ENCODE assay signal across 8 cellular contexts in genomic region chr12:101670007-101670671, GRCh38. TPM values are rescaled to one million over a fixed set of nuclear protein-coding genes. Genes with fewer than 3 reads are reported as not detected.
DNase-seq lines count a peak whose midpoint lies in the region; ATAC-seq and TF ChIP-seq lines count a peak whose summit lies in the region.

No MANE protein-coding gene starts in this region.

- no peak overlapping the region for H4K91ac ChIP-seq in IMR-90 (ENCODE audit: insufficient read depth, low read depth, low read length)

- no peak overlapping the region for H2BK5ac ChIP-seq in IMR-90 (ENCODE audit: low read depth, low read length, poor library complexity, severe bottlenecking)

- H3K36me3 ChIP-seq in IMR-90 (ENCODE audit: control insufficient read depth, insufficient read depth, low read length) (no peaks in the 10 kb centered on the region), neutrophil (no peaks in the 10 kb centered on the region)

- H3K4ac ChIP-seq in IMR-90 (ENCODE audit: low read depth, low read length) = no peak overlapping the region

- H3K18ac ChIP-seq in IMR-90 (ENCODE audit: low read depth, low read length) = no peak overlapping the region

- CTCF ChIA-PET in IMR-90 (lab: Yijun Ruan, JAX) = no interaction called here

- H3K9me1 ChIP-seq in IMR-90 (ENCODE audit: insufficient read depth, low read length) = no peaks in the 10 kb centered on the region

- POLR2A ChIA-PET in IMR-90 (lab: Charles Lee; ENCODE audit: unreplicated experiment) = no interaction called here

- TF ChIP-seq RAD21 in IMR-90 (IDR thresholded peaks at IDR 0.05; ENCODE audit: low read length) = peak; percentile 39; the same call in 1 of the 2 replicates

- DNase-seq in EH (ENCODE audit: low read depth) (peak; percentile 49), IMR-90 (peak; percentile 58), fibroblast of gingiva (ENCODE audit: low read depth) (peak; percentile 69), omental fat pad (ENCODE audit: low spot score) (no peak), occipital lobe (lab: John Stamatoyannopoulos, UW) (no peak), NCI-H510A treated with DMSO at 0.1 percent for 48 hours (lab: John Stamatoyannopoulos, UW) (no peak)

- H3K27me3 ChIP-seq in IMR-90 (ENCODE audit: control insufficient read depth, insufficient read depth, low read length) (peaks cover 6% of the 10 kb centered on the region), neutrophil (peaks cover 6% of the 10 kb centered on the region)

- H3K27ac ChIP-seq in IMR-90 (ENCODE audit: insufficient read depth, low read length) (no peak overlapping the region), neutrophil (peak overlapping the region; percentile 91)

- no peak for TF ChIP-seq POLR2A in IMR-90 (IDR thresholded peaks at IDR 0.05; ENCODE audit: low read depth, low read length)

- no peak overlapping the region for H2BK15ac ChIP-seq in IMR-90 (ENCODE audit: low read depth, low read length)

- no peak overlapping the region for H3K56ac ChIP-seq in IMR-90 (ENCODE audit: extremely low read depth, insufficient read depth, low read length)

- no peak overlapping the region for H4K8ac ChIP-seq in IMR-90 (ENCODE audit: low read depth in 2 of 2, low read length in 2 of 2)

- no peak overlapping the region for H2AK5ac ChIP-seq in IMR-90 (ENCODE audit: low read depth, low read length)

- H4K20me1 ChIP-seq in IMR-90 (ENCODE audit: insufficient read depth, low read length) = no peaks in the 10 kb centered on the region

- no peak overlapping the region for H2BK20ac ChIP-seq in IMR-90 (ENCODE audit: low read depth, low read length)

- no TSS peak for BruUV-seq in IMR-90 (replicated peaks; lab: Mats Ljungman, UMichigan)

- H3K14ac ChIP-seq in IMR-90 (replicated peaks; ENCODE audit: low read depth, low read length) = no peak overlapping the region

- no peak overlapping the region for H3K23ac ChIP-seq in IMR-90 (ENCODE audit: low read depth, low read length)

- TF ChIP-seq CTCF in IMR-90 (conservative IDR thresholded peaks at IDR 0.05; ENCODE audit: low read depth, low read length) = peak; percentile 61
- peak; percentile 48; the same call in 1 of the 2 replicates for TF ChIP-seq CTCF in WI38 (IDR thresholded peaks at IDR 0.05; ENCODE audit: low read depth, low read length)
- peak; percentile 65 for TF ChIP-seq CTCF in neutrophil (IDR thresholded peaks at IDR 0.05)
- no peak for TF ChIP-seq CTCF in omental fat pad (IDR thresholded peaks at IDR 0.05)

- H2AK9ac ChIP-seq in IMR-90 (replicated peaks; ENCODE audit: low read depth, low read length, poor library complexity) = no peak overlapping the region

- ATAC-seq in IMR-90 (ENCODE audit: low read depth) = peak; percentile 64; the same call in 1 of the 2 replicates
- ATAC-seq in omental fat pad (ENCODE audit: low FRiP score) = no peak

- H3K4me2 ChIP-seq in IMR-90 (ENCODE audit: low read depth, low read length) = no peak overlapping the region

- H3K4me1 ChIP-seq in IMR-90 (ENCODE audit: control insufficient read depth, insufficient read depth, low read length) = no peaks in the 10 kb centered on the region
- H3K4me1 ChIP-seq in neutrophil (ENCODE audit: control insufficient read depth in 1 of 2, insufficient read depth in 1 of 2, low read depth in 1 of 2, low read length in 1 of 2) = peaks cover 30 to 39% of the 10 kb centered on the region in 2 experiments

- H2BK120ac ChIP-seq in IMR-90 (ENCODE audit: low read depth, low read length) = no peak overlapping the region

- intact Hi-C loops in IMR-90 (cut with micrococcal nuclease) = loop anchor here (2.0 kb wide), 1 partner anchor 89 kb away; no protein-coding TSS in a partner anchor

- H3K9me3 ChIP-seq in IMR-90 (ENCODE audit: control insufficient read depth, insufficient read depth, low read length) (no peaks in the 10 kb centered on the region), neutrophil (no peaks in the 10 kb centered on the region)

- H4K5ac ChIP-seq in IMR-90 (ENCODE audit: low read depth, low read length) = no peak overlapping the region

- in situ Hi-C loops in IMR-90 (cut with MboI; ENCODE audit: low sequenced_read_pairs) = no loop called here

- H3K4me3 ChIP-seq in IMR-90 (ENCODE audit: insufficient read depth, low read depth, low read length) (no peak overlapping the region), WI38 (ENCODE audit: low read depth, low read length) (no peak overlapping the region), neutrophil (ENCODE audit: low read depth in 1 of 2, low read length in 1 of 2) (peak overlapping the region in 1 of 2 experiments; percentile 10)

- no CpG with 5 or more reads among the region's 6 CpGs for WGBS in IMR-90 (ENCODE audit: extremely low coverage in 2 of 2, insufficient read length in 1 of 2), 2 experiments

- H3K79me1 ChIP-seq in IMR-90 (ENCODE audit: low read depth in 1 of 2, low read length in 2 of 2) = no peaks in the 10 kb centered on the region

- no peak overlapping the region for H3K9ac ChIP-seq in IMR-90 (ENCODE audit: low read depth, low read length)

- no peak overlapping the region for H2AFZ ChIP-seq in IMR-90 (replicated peaks; ENCODE audit: low read length, poor library complexity)

- dilution Hi-C loops in IMR-90 (cut with HindIII; ENCODE audit: low sequenced_read_pairs, unreplicated experiment) = no loop called here

TF ChIP-seq in IMR-90, 13 proteins besides CTCF, POLR2A, EP300 and RAD21:
- TF ChIP-seq MAFK (IDR thresholded peaks at IDR 0.05; ENCODE audit: low read depth, low read length) = peak; percentile 60
- TF ChIP-seq NFE2L2 (IDR thresholded peaks at IDR 0.05; ENCODE audit: low read depth, low read length) = no peak
- peak; percentile 27; the same call in 1 of the 2 replicates for TF ChIP-seq CEBPB (IDR thresholded peaks at IDR 0.05; ENCODE audit: low read depth, low read length)
- TF ChIP-seq SMC3 (IDR thresholded peaks at IDR 0.05; ENCODE audit: low read depth, low read length) = peak; percentile 35

RNA-seq across cellular contexts. Expression of gene CHPT1, which starts 27.3 kb away (rescaled TPM):
- total RNA-seq in IMR-90 (2012; rRNA removed) (8.1 and 18.6 TPM in 2 replicates), omental fat pad (100 to 1,000 TPM in 1 of 4 donors, 10 to 100 TPM in 3; 43.8 to 107 (median 60.2) TPM), occipital lobe (38.1 TPM)
- polyA plus RNA-seq in IMR-90 (2012; rRNA removed) = 11.4 and 11.7 TPM in 2 replicates
- 2.1 and 10.0 TPM in 2 replicates for polyA plus RNA-seq in IMR-90 (2012; cell fraction: cytosol; rRNA removed)
- 6.9 and 8.3 TPM in 2 replicates for polyA plus RNA-seq in IMR-90 (2012; cell fraction: nucleus; rRNA removed; ENCODE audit: low replicate concordance)

Comparison
In these comparisons a context has a peak if more than half of its experiments do, and no peak if none do; other contexts are left out.
1. DNase-seq: peak in EH (single experiment), IMR-90 (single experiment) and fibroblast of gingiva (single experiment); none in omental fat pad (single experiment), occipital lobe (single experiment) and NCI-H510A treated with DMSO at 0.1 percent for 48 hours (single experiment).
2. CTCF ChIP-seq: peak in IMR-90 (single experiment), WI38 (single experiment) and neutrophil (single experiment); none in omental fat pad (0 of 3).